ENCODE assay signal across 21 cellular contexts in the genomic region with DNA sequence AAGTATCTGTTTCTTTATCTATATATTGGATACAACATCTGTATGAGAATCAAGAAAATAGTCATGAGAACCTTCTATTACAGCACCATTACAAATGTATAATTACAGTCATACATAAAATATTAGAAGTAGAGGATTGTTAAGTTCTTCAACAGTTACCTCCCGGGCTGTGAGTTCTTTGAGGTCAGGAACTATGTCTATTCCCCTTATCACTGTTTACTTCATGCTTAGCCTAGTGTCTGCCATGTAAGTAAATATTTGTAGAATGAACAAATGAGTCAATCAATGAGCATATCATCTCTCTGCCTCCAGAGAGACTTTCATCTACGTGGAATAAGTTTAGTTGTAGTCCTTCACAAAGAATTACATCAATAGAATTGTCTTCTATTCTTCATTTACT. TPM values are rescaled to one million over a fixed set of nuclear protein-coding genes. Genes with fewer than 3 reads are reported as not detected.
A peak's percentile ranks its signal among the peaks of the same experiment; 100 is the strongest.
DNase-seq lines count a peak whose midpoint lies in the region; TF ChIP-seq lines count a peak whose summit lies in the region.
"Had no signal": no experiment of that assay in that cellular context is flagged by ENCODE, and none has a peak within 500 bp of the region (broad histone marks: within the 10 kb centered on the region; RNA-seq: fewer than 3 reads in every experiment).

No MANE protein-coding gene starts in this region.

- H3K14ac ChIP-seq in mesenchymal stem cell (ENCODE audit: low read length in 2 of 2), result no peak overlapping the region

- H2BK15ac ChIP-seq in mesenchymal stem cell (ENCODE audit: low read depth, poor library complexity, severe bottlenecking), result no peak overlapping the region

- no peak overlapping the region for H3K23ac ChIP-seq in mesenchymal stem cell (ENCODE audit: low read length in 2 of 2)

- H3K4ac ChIP-seq in mesenchymal stem cell (ENCODE audit: low read depth in 1 of 2, low read length in 2 of 2), result no peak overlapping the region

- H3K4me3 Mint-ChIP-seq in endothelial cell (ENCODE audit: unreplicated experiment), result no peak overlapping the region
- H3K4me3 Mint-ChIP-seq: CD14-positive monocyte; CD4-positive, alpha-beta T cell; CD8-positive, alpha-beta memory T cell; GM23338; H9 had no signal

- no peak overlapping the region for H3K27ac Mint-ChIP-seq in endothelial cell (ENCODE audit: unreplicated experiment)
- H3K27ac Mint-ChIP-seq: CD14-positive monocyte; CD4-positive, alpha-beta T cell; GM23338; H9 had no signal

- no peak overlapping the region for H3K4me2 ChIP-seq in mesenchymal stem cell (ENCODE audit: low read length, poor library complexity, severe bottlenecking)
- H3K4me2 ChIP-seq: A549; BLaER1 treated with 17β-estradiol and CSF1 and Interleukin-3, amounts not matched to agents 10 nM and 100 nM; GM23338 had no signal

- no peaks in the 10 kb centered on the region for H3K4me1 ChIP-seq in mesenchymal stem cell (ENCODE audit: control insufficient read depth, insufficient read depth, low read depth, low read length)
- H3K4me1 ChIP-seq: A549; BE2C; BLaER1 treated with 17β-estradiol and CSF1 and Interleukin-3, amounts not matched to agents 10 nM and 100 nM had no signal

- TF ChIP-seq CTCF in endothelial cell (IDR thresholded peaks at IDR 0.05; ENCODE audit: unreplicated experiment), result no peak

- no peaks in the 10 kb centered on the region for H3K36me3 Mint-ChIP-seq in endothelial cell (ENCODE audit: low read depth, unreplicated experiment)
- H3K36me3 Mint-ChIP-seq: CD14-positive monocyte had no signal

- H3K27me3 ChIP-seq in mesenchymal stem cell (ENCODE audit: control insufficient read depth in 1 of 2, insufficient read depth in 1 of 2, low read length in 2 of 2), result no peaks in the 10 kb centered on the region
- H3K27me3 ChIP-seq: BE2C; BLaER1 treated with 17β-estradiol and CSF1 and Interleukin-3, amounts not matched to agents 10 nM and 100 nM had no signal

- no peak overlapping the region for H2BK120ac ChIP-seq in mesenchymal stem cell (ENCODE audit: low read depth, low read length)

- H2BK12ac ChIP-seq in mesenchymal stem cell (ENCODE audit: low read length in 2 of 2), result no peak overlapping the region

- no peaks in the 10 kb centered on the region for H3K4me1 Mint-ChIP-seq in endothelial cell (ENCODE audit: unreplicated experiment)
- H3K4me1 Mint-ChIP-seq: CD14-positive monocyte; CD8-positive, alpha-beta memory T cell; GM23338 had no signal

- H2BK5ac ChIP-seq in mesenchymal stem cell (ENCODE audit: low read depth, low read length, poor library complexity, severe bottlenecking), result no peak overlapping the region

- H3K27ac ChIP-seq in mesenchymal stem cell (ENCODE audit: low read length, poor library complexity, severe bottlenecking), result no peak overlapping the region
- H3K27ac ChIP-seq: A549; BLaER1 treated with 17β-estradiol and CSF1 and Interleukin-3, amounts not matched to agents 10 nM and 100 nM had no signal

- H3K36me3 ChIP-seq in mesenchymal stem cell (ENCODE audit: control insufficient read depth in 1 of 2, insufficient read depth in 2 of 2, low read depth in 1 of 2, low read length in 2 of 2), result no peaks in the 10 kb centered on the region
- H3K36me3 ChIP-seq: BE2C; BLaER1 treated with 17β-estradiol and CSF1 and Interleukin-3, amounts not matched to agents 10 nM and 100 nM had no signal

- H2AFZ ChIP-seq in mesenchymal stem cell (ENCODE audit: low read depth, low read length), result no peak overlapping the region
- H2AFZ ChIP-seq: GM23338 had no signal

- DNase-seq in DMS53 treated with DMSO at 0.1 percent for 48 hours (lab: John Stamatoyannopoulos, UW; ENCODE audit: unreplicated experiment) (peak; percentile 90), amniotic epithelial cell (ENCODE audit: low read depth) (peak; percentile 58), iris pigment epithelial cell (ENCODE audit: low read depth) (peak; percentile 21), mesenchymal stem cell (peak; percentile 30), endothelial cell (ENCODE audit: low spot score) (no peak), NCI-H1930 (lab: John Stamatoyannopoulos, UW) (no peak), T-helper 9 cell (no peak), NCI-H2081 (lab: John Stamatoyannopoulos, UW) (no peak)
- DNase-seq: 8988T; ACHN; AML-193; BE2C; CD4-positive, alpha-beta T cell; CD8-positive, alpha-beta memory T cell; DMS 273 treated with DMSO at 0.1 percent for 48 hours; DND-41; H9 had no signal

- H3K79me1 ChIP-seq in mesenchymal stem cell (replicated peaks; ENCODE audit: low read length, poor library complexity, severe bottlenecking), result no peaks in the 10 kb centered on the region

- H4K8ac ChIP-seq in mesenchymal stem cell (ENCODE audit: low read length), result no peak overlapping the region

- H3K27me3 Mint-ChIP-seq in endothelial cell (ENCODE audit: unreplicated experiment), result no peaks in the 10 kb centered on the region

- no peaks in the 10 kb centered on the region for H3K9me3 Mint-ChIP-seq in endothelial cell (ENCODE audit: unreplicated experiment)
- H3K9me3 Mint-ChIP-seq: GM23338 had no signal

- no CpG with 5 or more reads among the region's 2 CpGs for WGBS in mesenchymal stem cell

- H3K4me3 ChIP-seq in mesenchymal stem cell (ENCODE audit: insufficient read depth in 1 of 2, low read depth in 1 of 2, low read length in 2 of 2), result no peak overlapping the region
- H3K4me3 ChIP-seq: A549; BLaER1 treated with 17β-estradiol and CSF1 and Interleukin-3, amounts not matched to agents 10 nM and 100 nM; GM23338 had no signal

- no peak overlapping the region for H4K91ac ChIP-seq in mesenchymal stem cell (ENCODE audit: low read length)

- H2AK5ac ChIP-seq in mesenchymal stem cell (ENCODE audit: low read length, severe bottlenecking), result no peak overlapping the region

- H3K9me3 ChIP-seq in mesenchymal stem cell (ENCODE audit: control insufficient read depth, low read length), result peaks cover under 1% of the 10 kb centered on the region
- H3K9me3 ChIP-seq: A549, BE2C had no signal

- H3K9ac ChIP-seq in mesenchymal stem cell (ENCODE audit: low read length), result no peak overlapping the region
- H3K9ac ChIP-seq: BLaER1 treated with 17β-estradiol and CSF1 and Interleukin-3, amounts not matched to agents 10 nM and 100 nM had no signal

- no peak overlapping the region for H3K18ac ChIP-seq in mesenchymal stem cell (ENCODE audit: low read depth in 1 of 2, low read length in 2 of 2)

RNA-seq across cellular contexts. Expression of a gene that starts 47.2 kb away (rescaled TPM):
- polyA plus RNA-seq in mesenchymal stem cell (2013, experiment 1 of 2), result 7.1 TPM
- 5.8 TPM for polyA plus RNA-seq in mesenchymal stem cell (2013, experiment 2 of 2)
- total RNA-seq in endothelial cell (ENCODE audit: unreplicated experiment), result 15.4 TPM

RNA-seq across cellular contexts. Expression of a gene that starts 47.4 kb away (rescaled TPM):
- 4.8 TPM for polyA plus RNA-seq in mesenchymal stem cell (2013, experiment 1 of 2)
- polyA plus RNA-seq in mesenchymal stem cell (2013, experiment 2 of 2), result 4.6 TPM
- total RNA-seq in endothelial cell (ENCODE audit: unreplicated experiment), result 17.3 TPM

Comparison
In these comparisons a context has a peak if more than half of its experiments do, and no peak if none do; other contexts are left out.
1. DNase-seq: peak in DMS53 treated with DMSO at 0.1 percent for 48 hours (single experiment), amniotic epithelial cell (single experiment), iris pigment epithelial cell (single experiment) and mesenchymal stem cell (single experiment); none in endothelial cell (single experiment), NCI-H1930 (0 of 2), T-helper 9 cell (single experiment) and NCI-H2081 (0 of 2).